8 cellular contexts compared by ENCODE assay signal in genomic region chr17:79192503-79193500, GRCh38.
DNase-seq lines count a peak whose midpoint lies in the region; ATAC-seq and TF ChIP-seq lines count a peak whose summit lies in the region.

No MANE protein-coding gene starts in this region.

- no peaks in the 10 kb centered on the region for H3K4me1 Mint-ChIP-seq in CD4-positive, CD25-positive, alpha-beta regulatory T cell
- H3K4me1 Mint-ChIP-seq in activated naive CD4-positive, alpha-beta T cell treated with anti-CD3 and anti-CD28 coated beads for 36 hours (ENCODE audit: low read depth), result no peaks in the 10 kb centered on the region

- H3K27ac ChIP-seq in CD4-positive, CD25-positive, alpha-beta regulatory T cell (ENCODE audit: insufficient read depth, low read length, poor library complexity, severe bottlenecking), result no peak overlapping the region

- H3K27me3 Mint-ChIP-seq in CD4-positive, CD25-positive, alpha-beta regulatory T cell, result peaks cover 27% of the 10 kb centered on the region
- peaks cover 24% of the 10 kb centered on the region for H3K27me3 Mint-ChIP-seq in activated naive CD4-positive, alpha-beta T cell treated with anti-CD3 and anti-CD28 coated beads for 36 hours (ENCODE audit: low read depth)

- TF ChIP-seq RAD21 in Ishikawa (IDR thresholded peaks at IDR 0.05; ENCODE audit: low read depth), result no peak

- H3K4me3 ChIP-seq in CD4-positive, CD25-positive, alpha-beta regulatory T cell (ENCODE audit: low read depth, low read length), result no peak overlapping the region

- no peak for ATAC-seq in CD4-positive, CD25-positive, alpha-beta regulatory T cell (ENCODE audit: low read depth in 2 of 2)
- ATAC-seq in GM18517 (IDR thresholded peaks at IDR 0.05; ENCODE audit: unreplicated experiment), result no peak
- no peak for ATAC-seq in HG02763 (IDR thresholded peaks at IDR 0.05; ENCODE audit: unreplicated experiment)

- DNase-seq in CD4-positive, CD25-positive, alpha-beta regulatory T cell, result peak in 2 of 3 donors; percentile 2 to 7
- DNase-seq in activated naive CD4-positive, alpha-beta T cell treated with anti-CD3 and anti-CD28 coated beads for 36 hours, result peak; percentile 52
- peak; percentile 86 for DNase-seq in iPS-NIHi7 (ENCODE audit: extremely low spot score)
- no peak for DNase-seq in kidney glomerular epithelial cell (lab: John Stamatoyannopoulos, UW)
- DNase-seq in COR-L47 (lab: John Stamatoyannopoulos, UW), result no peak

- H3K9me3 ChIP-seq in CD4-positive, CD25-positive, alpha-beta regulatory T cell (ENCODE audit: control insufficient read depth in 2 of 2, low read length in 2 of 2), result no peaks in the 10 kb centered on the region

- intact Hi-C loops in activated naive CD4-positive, alpha-beta T cell treated with anti-CD3 and anti-CD28 coated beads for 36 hours (cut with micrococcal nuclease), result no loop called here

- no peaks in the 10 kb centered on the region for H3K36me3 Mint-ChIP-seq in CD4-positive, CD25-positive, alpha-beta regulatory T cell
- no peaks in the 10 kb centered on the region for H3K36me3 Mint-ChIP-seq in activated naive CD4-positive, alpha-beta T cell treated with anti-CD3 and anti-CD28 coated beads for 36 hours (ENCODE audit: low read depth)

- H3K4me1 ChIP-seq in CD4-positive, CD25-positive, alpha-beta regulatory T cell (ENCODE audit: control insufficient read depth, insufficient read depth, low read length, poor library complexity, severe bottlenecking), result no peaks in the 10 kb centered on the region

- no peaks in the 10 kb centered on the region for H3K27me3 ChIP-seq in CD4-positive, CD25-positive, alpha-beta regulatory T cell (ENCODE audit: control insufficient read depth, insufficient read depth, low read length)

- H3K36me3 ChIP-seq in CD4-positive, CD25-positive, alpha-beta regulatory T cell (ENCODE audit: control insufficient read depth, insufficient read depth, low read length), result no peaks in the 10 kb centered on the region

- H3K4me3 Mint-ChIP-seq in CD4-positive, CD25-positive, alpha-beta regulatory T cell, result no peak overlapping the region
- H3K4me3 Mint-ChIP-seq in activated naive CD4-positive, alpha-beta T cell treated with anti-CD3 and anti-CD28 coated beads for 36 hours, result no peak overlapping the region

- H3K9me3 Mint-ChIP-seq in CD4-positive, CD25-positive, alpha-beta regulatory T cell, result peaks cover 0 to 3% (median 0%) of the 10 kb centered on the region in 7 donors
- H3K9me3 Mint-ChIP-seq in activated naive CD4-positive, alpha-beta T cell treated with anti-CD3 and anti-CD28 coated beads for 36 hours, result no peaks in the 10 kb centered on the region

- CTCF ChIA-PET in activated naive CD4-positive, alpha-beta T cell treated with anti-CD3 and anti-CD28 coated beads for 36 hours (lab: Charles Lee), result no interaction called here

- H3K27ac Mint-ChIP-seq in CD4-positive, CD25-positive, alpha-beta regulatory T cell, result no peak overlapping the region
- no peak overlapping the region for H3K27ac Mint-ChIP-seq in activated naive CD4-positive, alpha-beta T cell treated with anti-CD3 and anti-CD28 coated beads for 36 hours

- TF ChIP-seq EP300 in Ishikawa (IDR thresholded peaks at IDR 0.05; ENCODE audit: borderline replicate concordance), result no peak

TF ChIP-seq in Ishikawa, 13 proteins besides CTCF, POLR2A, EP300 and RAD21:
- TF ChIP-seq ZBTB7A (IDR thresholded peaks at IDR 0.05; ENCODE audit: low read depth) (no peak), REST (IDR thresholded peaks at IDR 0.05; ENCODE audit: low read depth) (peak; percentile 97)

Comparison
In these comparisons a context has a peak if more than half of its experiments do, and no peak if none do; other contexts are left out.
1. DNase-seq: peak in CD4-positive, CD25-positive, alpha-beta regulatory T cell (2 of 3), activated naive CD4-positive, alpha-beta T cell treated with anti-CD3 and anti-CD28 coated beads for 36 hours (single experiment) and iPS-NIHi7 (single experiment); none in kidney glomerular epithelial cell (single experiment) and COR-L47 (single experiment).